In the genomic region with DNA sequence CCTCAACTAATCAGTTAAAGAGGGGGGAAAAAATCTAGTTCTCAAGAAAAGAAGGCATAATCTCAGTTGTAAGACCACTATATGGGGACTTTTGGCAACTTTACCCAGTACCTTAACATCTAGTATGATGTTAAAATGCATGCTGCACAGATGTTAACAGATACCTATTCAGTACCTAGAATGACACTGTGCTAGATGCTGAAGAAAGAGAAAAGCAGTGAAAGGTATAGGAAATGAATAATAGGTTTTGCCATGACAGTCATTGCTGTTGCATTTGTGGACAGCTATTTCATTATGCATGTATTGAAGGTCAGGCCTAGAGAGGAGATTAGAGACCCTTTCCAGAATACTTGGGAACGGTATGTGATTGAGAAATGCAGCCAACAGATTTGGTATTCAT, we compare ENCODE assay signal across 15 cellular contexts. TPM values are rescaled to one million over a fixed set of nuclear protein-coding genes. Genes with fewer than 3 reads are reported as not detected.
A peak's percentile ranks its signal among the peaks of the same experiment; 100 is the strongest.
DNase-seq lines count a peak whose midpoint lies in the region; ATAC-seq and TF ChIP-seq lines count a peak whose summit lies in the region.
"Had no signal": no experiment of that assay in that cellular context is flagged by ENCODE, and none has a peak within 500 bp of the region (broad histone marks: within the 10 kb centered on the region; RNA-seq: fewer than 3 reads in every experiment).

No MANE protein-coding gene starts in this region.

- H3K27ac Mint-ChIP-seq in activated CD4-positive, alpha-beta T cell treated with anti-CD3 and anti-CD28 coated beads for 36 hours, result no peak overlapping the region
- H3K27ac Mint-ChIP-seq in stimulated activated naive CD8-positive, alpha-beta T cell treated with anti-CD3 and anti-CD28 coated beads, Interleukin-15, amount 100 ng/mL, for 72 hours, result no peak overlapping the region
- H3K27ac Mint-ChIP-seq in chondrocyte (ENCODE audit: unreplicated experiment) (peak overlapping the region; percentile 86), natural killer cell (no peak overlapping the region)
- H3K27ac Mint-ChIP-seq: CD4-positive, alpha-beta T cell had no signal

- no peaks in the 10 kb centered on the region for H3K9me3 Mint-ChIP-seq in activated CD4-positive, alpha-beta T cell treated with anti-CD3 and anti-CD28 coated beads for 36 hours (ENCODE audit: low read depth)
- no peaks in the 10 kb centered on the region for H3K9me3 Mint-ChIP-seq in stimulated activated naive CD8-positive, alpha-beta T cell treated with anti-CD3 and anti-CD28 coated beads, Interleukin-15, amount 100 ng/mL, for 72 hours
- H3K9me3 Mint-ChIP-seq in chondrocyte (ENCODE audit: low read depth) (no peaks in the 10 kb centered on the region), natural killer cell (no peaks in the 10 kb centered on the region)
- H3K9me3 Mint-ChIP-seq: CD4-positive, alpha-beta T cell had no signal

- H3K4me3 Mint-ChIP-seq in activated CD4-positive, alpha-beta T cell treated with anti-CD3 and anti-CD28 coated beads for 36 hours, result no peak overlapping the region
- H3K4me3 Mint-ChIP-seq in stimulated activated naive CD8-positive, alpha-beta T cell treated with anti-CD3 and anti-CD28 coated beads, Interleukin-15, amount 100 ng/mL, for 72 hours, result no peak overlapping the region
- H3K4me3 Mint-ChIP-seq in chondrocyte (ENCODE audit: unreplicated experiment), result no peak overlapping the region
- no peak overlapping the region for H3K4me3 Mint-ChIP-seq in natural killer cell
- H3K4me3 Mint-ChIP-seq: CD4-positive, alpha-beta T cell had no signal

- no peak for TF ChIP-seq CTCF in chondrocyte (IDR thresholded peaks at IDR 0.05)
- TF ChIP-seq CTCF in natural killer cell (IDR thresholded peaks at IDR 0.05), result no peak

- ATAC-seq in activated CD4-positive, alpha-beta T cell treated with anti-CD3 and anti-CD28 coated beads for 36 hours, result peak; percentile 30
- ATAC-seq in stimulated activated naive CD8-positive, alpha-beta T cell treated with anti-CD3 and anti-CD28 coated beads, Interleukin-15, amount 100 ng/mL, for 72 hours, result peak; percentile 53
- no peak for ATAC-seq in stimulated activated naive CD8-positive, alpha-beta T cell treated with anti-CD3 and anti-CD28 coated beads, Interleukin-15, Interleukin-2, amounts not matched to agents 100 U/mL and 50 U/mL, for 24 hours
- no peak for ATAC-seq in GM19452 (IDR thresholded peaks at IDR 0.05; ENCODE audit: unreplicated experiment)
- ATAC-seq in natural killer cell, result no peak
- ATAC-seq: A549, HCT116 had no signal

- intact Hi-C loops in activated CD4-positive, alpha-beta T cell treated with anti-CD3 and anti-CD28 coated beads for 36 hours (cut with DNase I, micrococcal nuclease), result no loop called here
- intact Hi-C loops in natural killer cell (cut with micrococcal nuclease), result no loop called here

- POLR2A ChIA-PET in activated CD4-positive, alpha-beta T cell treated with anti-CD3 and anti-CD28 coated beads for 36 hours (lab: Charles Lee), result interaction anchor here (0.6 kb wide), 1 partner anchor 42 kb away, joined by 4 read pairs; no protein-coding TSS in a partner anchor

- no peaks in the 10 kb centered on the region for H3K27me3 Mint-ChIP-seq in activated CD4-positive, alpha-beta T cell treated with anti-CD3 and anti-CD28 coated beads for 36 hours
- no peaks in the 10 kb centered on the region for H3K27me3 Mint-ChIP-seq in stimulated activated naive CD8-positive, alpha-beta T cell treated with anti-CD3 and anti-CD28 coated beads, Interleukin-15, amount 100 ng/mL, for 72 hours
- H3K27me3 Mint-ChIP-seq in chondrocyte (ENCODE audit: low read depth), result no peaks in the 10 kb centered on the region
- H3K27me3 Mint-ChIP-seq in natural killer cell (ENCODE audit: low read depth in 2 of 2), result no peaks in the 10 kb centered on the region
- H3K27me3 Mint-ChIP-seq: CD4-positive, alpha-beta T cell had no signal

- H3K36me3 Mint-ChIP-seq in activated CD4-positive, alpha-beta T cell treated with anti-CD3 and anti-CD28 coated beads for 36 hours (ENCODE audit: low read depth), result peaks cover 22% of the 10 kb centered on the region
- H3K36me3 Mint-ChIP-seq in chondrocyte (ENCODE audit: low read depth) (peaks cover 2% of the 10 kb centered on the region), natural killer cell (no peaks in the 10 kb centered on the region)

- DNase-seq in activated CD4-positive, alpha-beta T cell treated with anti-CD3 and anti-CD28 coated beads for 36 hours, result no peak
- no peak for DNase-seq in activated CD4-positive, alpha-beta T cell treated with anti-CD3 and anti-CD28 coated beads, Interleukin-2, amount 50 U/mL, for 48 hours
- DNase-seq in stimulated activated naive CD8-positive, alpha-beta T cell treated with anti-CD3 and anti-CD28 coated beads, Interleukin-15, amount 100 ng/mL, for 72 hours, result no peak
- DNase-seq in stimulated activated naive CD8-positive, alpha-beta T cell treated with anti-CD3 and anti-CD28 coated beads, Interleukin-15, Interleukin-2, amounts not matched to agents 100 U/mL and 50 U/mL, for 24 hours, result no peak
- DNase-seq in chondrocyte (ENCODE audit: low spot score) (no peak), natural killer cell (no peak)
- DNase-seq: AML-193; Caco-2; CD4-positive, alpha-beta T cell; GDM1; GOT3; H7 had no signal

- H3K4me1 Mint-ChIP-seq in activated CD4-positive, alpha-beta T cell treated with anti-CD3 and anti-CD28 coated beads for 36 hours, result peaks cover 14% of the 10 kb centered on the region
- H3K4me1 Mint-ChIP-seq in stimulated activated naive CD8-positive, alpha-beta T cell treated with anti-CD3 and anti-CD28 coated beads, Interleukin-15, amount 100 ng/mL, for 72 hours, result peaks cover 44% of the 10 kb centered on the region
- H3K4me1 Mint-ChIP-seq in chondrocyte (ENCODE audit: low read depth) (peaks cover 34% of the 10 kb centered on the region), natural killer cell (peaks cover 6 to 9% of the 10 kb centered on the region in 2 donors)

- CTCF ChIA-PET in activated CD4-positive, alpha-beta T cell treated with anti-CD3 and anti-CD28 coated beads for 36 hours (lab: Charles Lee), result interaction anchor here (0.6 to 1.3 kb wide), 3 partner anchors 34 to 225 kb away, joined by 3 read pairs; no protein-coding TSS in a partner anchor

RNA-seq across cellular contexts. Expression of gene PIGL, which starts 34.5 kb away (rescaled TPM):
- total RNA-seq in activated CD4-positive, alpha-beta T cell treated with anti-CD3 and anti-CD28 coated beads for 36 hours, result 10 to 100 TPM; 33.4 to 33.6 TPM
- 15.9 to 21.9 TPM (median 19.1 TPM) in 3 replicates for total RNA-seq in chondrocyte
- 10 to 100 TPM; 44.2 to 68.3 (median 47.9) TPM for total RNA-seq in natural killer cell

RNA-seq across cellular contexts. Expression of gene NCOR1, which starts 36.2 kb away (rescaled TPM):
- 100 to 1,000 TPM; 110 to 155 TPM for total RNA-seq in activated CD4-positive, alpha-beta T cell treated with anti-CD3 and anti-CD28 coated beads for 36 hours
- total RNA-seq in chondrocyte, result 102 to 115 TPM (median 108 TPM) in 3 replicates
- 100 to 1,000 TPM; 195 to 238 (median 238) TPM for total RNA-seq in natural killer cell

Comparison
In these comparisons a context has a peak if more than half of its experiments do, and no peak if none do; other contexts are left out.
1. ATAC-seq: peak in activated CD4-positive, alpha-beta T cell treated with anti-CD3 and anti-CD28 coated beads for 36 hours (single experiment) and stimulated activated naive CD8-positive, alpha-beta T cell treated with anti-CD3 and anti-CD28 coated beads, Interleukin-15, amount 100 ng/mL, for 72 hours (single experiment); none in stimulated activated naive CD8-positive, alpha-beta T cell treated with anti-CD3 and anti-CD28 coated beads, Interleukin-15, Interleukin-2, amounts not matched to agents 100 U/mL and 50 U/mL, for 24 hours (single experiment), GM19452 (single experiment) and natural killer cell (0 of 3).